ENCODE assay signal across 1 cellular context in genomic region chr3:99867594-99868437, GRCh38.
TF ChIP-seq lines count a peak whose summit lies in the region.

No MANE protein-coding gene starts in this region.

TF ChIP-seq in SK-N-SH treated with all-trans-retinoic acid at 6 μM for 48 hours, 23 proteins besides CTCF, POLR2A, EP300 and RAD21 (continued from another document):
- no peak for TF ChIP-seq CREB5 (CRISPR knock-in tag; IDR thresholded peaks at IDR 0.05; ENCODE audit: low read depth)
